Comparison of ENCODE assay signal across 15 cellular contexts in the genomic region with DNA sequence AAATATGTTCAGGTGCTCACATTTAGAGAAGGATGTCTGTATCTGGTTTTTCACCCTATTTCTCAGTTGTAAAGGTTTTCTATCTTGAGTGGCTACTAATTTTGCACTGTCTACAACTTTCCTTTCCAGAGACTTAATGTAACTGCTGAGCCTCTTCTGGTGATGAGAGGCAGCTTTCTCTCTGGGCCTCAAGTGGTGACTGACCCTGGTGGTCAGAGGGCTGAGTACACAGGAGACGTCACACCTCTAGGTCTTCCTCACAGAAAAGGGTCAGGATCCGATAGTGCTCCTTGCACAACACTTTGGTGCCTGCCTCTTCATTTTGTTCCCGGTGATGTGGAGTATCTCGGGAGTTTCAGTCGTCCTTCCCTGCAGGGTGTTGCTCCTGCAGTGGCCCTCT.
DNase-seq lines count a peak whose midpoint lies in the region; ATAC-seq and TF ChIP-seq lines count a peak whose summit lies in the region.
"Had no signal": no experiment of that assay in that cellular context is flagged by ENCODE, and none has a peak within 500 bp of the region (broad histone marks: within the 10 kb centered on the region; RNA-seq: fewer than 3 reads in every experiment).

No MANE protein-coding gene starts in this region.

- POLR2A ChIA-PET in WTC11 (lab: Charles Lee) = no interaction called here

- H3K9me3 ChIP-seq in upper lobe of right lung = no peaks in the 10 kb centered on the region
- H3K9me3 ChIP-seq in sigmoid colon = no peaks in the 10 kb centered on the region
- H3K9me3 ChIP-seq: BLaER1 treated with 17β-estradiol and CSF1 and Interleukin-3, amounts not matched to agents 10 nM and 100 nM; HAP-1 had no signal

- peaks cover 5% of the 10 kb centered on the region for H3K36me3 Mint-ChIP-seq in HFFc6 (ENCODE audit: low read depth)
- no peaks in the 10 kb centered on the region for H3K36me3 Mint-ChIP-seq in WTC11
- H3K36me3 Mint-ChIP-seq in osteocyte (ENCODE audit: unreplicated experiment) = peaks cover 4% of the 10 kb centered on the region
- H3K36me3 Mint-ChIP-seq: CD8-positive, alpha-beta T cell; IgD-negative memory B cell had no signal

- peak overlapping the region; percentile 32; the same call in 1 of the 2 replicates for H3K27ac Mint-ChIP-seq in HFFc6
- H3K27ac Mint-ChIP-seq in WTC11 = no peak overlapping the region
- H3K27ac Mint-ChIP-seq in osteocyte (ENCODE audit: unreplicated experiment) = peak overlapping the region; percentile 8
- H3K27ac Mint-ChIP-seq: B cell; CD8-positive, alpha-beta T cell; IgD-negative memory B cell had no signal

- ATAC-seq in WTC11 (peak; percentile 65), upper lobe of right lung (peak; percentile 19)
- ATAC-seq: CD8-positive, alpha-beta T cell had no signal

- intact Hi-C loops in upper lobe of right lung (cut with DNase I) (no loop called here), sigmoid colon (cut with DNase I) (no loop called here)

- H3K4me1 Mint-ChIP-seq in HFFc6 (ENCODE audit: low read depth) (peaks cover 63% of the 10 kb centered on the region), WTC11 (peaks cover 9% of the 10 kb centered on the region; the same call in 1 of the 2 replicates), osteocyte (ENCODE audit: unreplicated experiment) (peaks cover 81% of the 10 kb centered on the region)
- H3K4me1 Mint-ChIP-seq: B cell, IgD-negative memory B cell had no signal

- H3K36me3 ChIP-seq in upper lobe of right lung (no peaks in the 10 kb centered on the region), sigmoid colon (no peaks in the 10 kb centered on the region)
- H3K36me3 ChIP-seq: BLaER1 treated with 17β-estradiol and CSF1 and Interleukin-3, amounts not matched to agents 10 nM and 100 nM had no signal

- H3K27me3 ChIP-seq in upper lobe of right lung = no peaks in the 10 kb centered on the region
- no peaks in the 10 kb centered on the region for H3K27me3 ChIP-seq in sigmoid colon
- H3K27me3 ChIP-seq: BLaER1 treated with 17β-estradiol and CSF1 and Interleukin-3, amounts not matched to agents 10 nM and 100 nM had no signal

- DNase-seq in HFFc6 (no peak), WTC11 (ENCODE audit: low spot score) (no peak), osteocyte (ENCODE audit: extremely low spot score, unreplicated experiment) (no peak), upper lobe of right lung (no peak), HuH-7.5 (ENCODE audit: low spot score) (no peak), sigmoid colon (no peak)
- DNase-seq in effector CD4-positive, alpha-beta T cell = no peak
- DNase-seq: Calu3; CD8-positive, alpha-beta T cell; GF-D8 had no signal

- 82 to 89% methylated on average over 5 of the region's 5 CpGs for WGBS in sigmoid colon, 2 donors

- TF ChIP-seq POLR2A in sigmoid colon (IDR thresholded peaks at IDR 0.05) = no peak

- H3K27me3 Mint-ChIP-seq in HFFc6 (ENCODE audit: insufficient read depth) (no peaks in the 10 kb centered on the region; the same call in 1 of the 2 replicates), WTC11 (ENCODE audit: low read depth) (no peaks in the 10 kb centered on the region), osteocyte (ENCODE audit: unreplicated experiment) (no peaks in the 10 kb centered on the region)
- H3K27me3 Mint-ChIP-seq: B cell, IgD-negative memory B cell had no signal

- CTCF ChIA-PET in WTC11 (lab: Charles Lee) = no interaction called here

- H3K4me3 Mint-ChIP-seq in HFFc6 (no peak overlapping the region), WTC11 (no peak overlapping the region), osteocyte (ENCODE audit: unreplicated experiment) (no peak overlapping the region)
- H3K4me3 Mint-ChIP-seq: B cell; CD8-positive, alpha-beta T cell; IgD-negative memory B cell had no signal

- no peak for TF ChIP-seq CTCF in HFFc6 (IDR thresholded peaks at IDR 0.05)
- TF ChIP-seq CTCF in WTC11 (IDR thresholded peaks at IDR 0.05) = no peak
- no peak for TF ChIP-seq CTCF in osteocyte (IDR thresholded peaks at IDR 0.05)
- no peak for TF ChIP-seq CTCF in upper lobe of right lung (IDR thresholded peaks at IDR 0.05)
- TF ChIP-seq CTCF in sigmoid colon (IDR thresholded peaks at IDR 0.05) = no peak

- H3K9me3 Mint-ChIP-seq in HFFc6 (no peaks in the 10 kb centered on the region), WTC11 (no peaks in the 10 kb centered on the region), osteocyte (ENCODE audit: unreplicated experiment) (peaks cover 5% of the 10 kb centered on the region)
- H3K9me3 Mint-ChIP-seq: CD8-positive, alpha-beta T cell had no signal

- H3K4me1 ChIP-seq in upper lobe of right lung = no peaks in the 10 kb centered on the region
- H3K4me1 ChIP-seq in sigmoid colon = peaks cover 0 to 8% (median 0%) of the 10 kb centered on the region in 4 donors
- H3K4me1 ChIP-seq: BLaER1 treated with 17β-estradiol and CSF1 and Interleukin-3, amounts not matched to agents 10 nM and 100 nM; HAP-1 had no signal

- H3K27ac ChIP-seq in upper lobe of right lung = no peak overlapping the region
- H3K27ac ChIP-seq in sigmoid colon = no peak overlapping the region
- H3K27ac ChIP-seq: BLaER1 treated with 17β-estradiol and CSF1 and Interleukin-3, amounts not matched to agents 10 nM and 100 nM; HL-60 had no signal

- no peak for TF ChIP-seq EP300 in sigmoid colon (IDR thresholded peaks at IDR 0.05)

- H3K4me3 ChIP-seq in upper lobe of right lung (no peak overlapping the region), sigmoid colon (no peak overlapping the region)
- H3K4me3 ChIP-seq: BLaER1 treated with 17β-estradiol and CSF1 and Interleukin-3, amounts not matched to agents 10 nM and 100 nM; HAP-1 had no signal

TF ChIP-seq in WTC11, 78 proteins besides CTCF, POLR2A, EP300 and RAD21:
- TF ChIP-seq, protein P1, sequence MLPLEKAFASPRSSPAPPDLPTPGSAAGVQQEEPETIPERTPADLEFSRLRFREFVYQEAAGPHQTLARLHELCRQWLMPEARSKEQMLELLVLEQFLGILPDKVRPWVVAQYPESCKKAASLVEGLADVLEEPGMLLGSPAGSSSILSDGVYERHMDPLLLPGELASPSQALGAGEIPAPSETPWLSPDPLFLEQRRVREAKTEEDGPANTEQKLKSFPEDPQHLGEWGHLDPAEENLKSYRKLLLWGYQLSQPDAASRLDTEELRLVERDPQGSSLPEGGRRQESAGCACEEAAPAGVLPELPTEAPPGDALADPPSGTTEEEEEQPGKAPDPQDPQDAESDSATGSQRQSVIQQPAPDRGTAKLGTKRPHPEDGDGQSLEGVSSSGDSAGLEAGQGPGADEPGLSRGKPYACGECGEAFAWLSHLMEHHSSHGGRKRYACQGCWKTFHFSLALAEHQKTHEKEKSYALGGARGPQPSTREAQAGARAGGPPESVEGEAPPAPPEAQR (CRISPR knock-in tag; IDR thresholded peaks at IDR 0.05) = no peak
- TF ChIP-seq TEAD1 (CRISPR knock-in tag; IDR thresholded peaks at IDR 0.05) = no peak
- TF ChIP-seq, protein P2, sequence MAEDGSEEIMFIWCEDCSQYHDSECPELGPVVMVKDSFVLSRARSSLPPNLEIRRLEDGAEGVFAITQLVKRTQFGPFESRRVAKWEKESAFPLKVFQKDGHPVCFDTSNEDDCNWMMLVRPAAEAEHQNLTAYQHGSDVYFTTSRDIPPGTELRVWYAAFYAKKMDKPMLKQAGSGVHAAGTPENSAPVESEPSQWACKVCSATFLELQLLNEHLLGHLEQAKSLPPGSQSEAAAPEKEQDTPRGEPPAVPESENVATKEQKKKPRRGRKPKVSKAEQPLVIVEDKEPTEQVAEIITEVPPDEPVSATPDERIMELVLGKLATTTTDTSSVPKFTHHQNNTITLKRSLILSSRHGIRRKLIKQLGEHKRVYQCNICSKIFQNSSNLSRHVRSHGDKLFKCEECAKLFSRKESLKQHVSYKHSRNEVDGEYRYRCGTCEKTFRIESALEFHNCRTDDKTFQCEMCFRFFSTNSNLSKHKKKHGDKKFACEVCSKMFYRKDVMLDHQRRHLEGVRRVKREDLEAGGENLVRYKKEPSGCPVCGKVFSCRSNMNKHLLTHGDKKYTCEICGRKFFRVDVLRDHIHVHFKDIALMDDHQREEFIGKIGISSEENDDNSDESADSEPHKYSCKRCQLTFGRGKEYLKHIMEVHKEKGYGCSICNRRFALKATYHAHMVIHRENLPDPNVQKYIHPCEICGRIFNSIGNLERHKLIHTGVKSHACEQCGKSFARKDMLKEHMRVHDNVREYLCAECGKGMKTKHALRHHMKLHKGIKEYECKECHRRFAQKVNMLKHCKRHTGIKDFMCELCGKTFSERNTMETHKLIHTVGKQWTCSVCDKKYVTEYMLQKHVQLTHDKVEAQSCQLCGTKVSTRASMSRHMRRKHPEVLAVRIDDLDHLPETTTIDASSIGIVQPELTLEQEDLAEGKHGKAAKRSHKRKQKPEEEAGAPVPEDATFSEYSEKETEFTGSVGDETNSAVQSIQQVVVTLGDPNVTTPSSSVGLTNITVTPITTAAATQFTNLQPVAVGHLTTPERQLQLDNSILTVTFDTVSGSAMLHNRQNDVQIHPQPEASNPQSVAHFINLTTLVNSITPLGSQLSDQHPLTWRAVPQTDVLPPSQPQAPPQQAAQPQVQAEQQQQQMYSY (CRISPR knock-in tag; IDR thresholded peaks at IDR 0.05) = no peak
- TF ChIP-seq SMAD4 (CRISPR knock-in tag; IDR thresholded peaks at IDR 0.05) = no peak
- TF ChIP-seq SOX15 (CRISPR knock-in tag; IDR thresholded peaks at IDR 0.05) = no peak
- TF ChIP-seq JAZF1 (CRISPR knock-in tag; IDR thresholded peaks at IDR 0.05) = no peak
- TF ChIP-seq, protein P3, sequence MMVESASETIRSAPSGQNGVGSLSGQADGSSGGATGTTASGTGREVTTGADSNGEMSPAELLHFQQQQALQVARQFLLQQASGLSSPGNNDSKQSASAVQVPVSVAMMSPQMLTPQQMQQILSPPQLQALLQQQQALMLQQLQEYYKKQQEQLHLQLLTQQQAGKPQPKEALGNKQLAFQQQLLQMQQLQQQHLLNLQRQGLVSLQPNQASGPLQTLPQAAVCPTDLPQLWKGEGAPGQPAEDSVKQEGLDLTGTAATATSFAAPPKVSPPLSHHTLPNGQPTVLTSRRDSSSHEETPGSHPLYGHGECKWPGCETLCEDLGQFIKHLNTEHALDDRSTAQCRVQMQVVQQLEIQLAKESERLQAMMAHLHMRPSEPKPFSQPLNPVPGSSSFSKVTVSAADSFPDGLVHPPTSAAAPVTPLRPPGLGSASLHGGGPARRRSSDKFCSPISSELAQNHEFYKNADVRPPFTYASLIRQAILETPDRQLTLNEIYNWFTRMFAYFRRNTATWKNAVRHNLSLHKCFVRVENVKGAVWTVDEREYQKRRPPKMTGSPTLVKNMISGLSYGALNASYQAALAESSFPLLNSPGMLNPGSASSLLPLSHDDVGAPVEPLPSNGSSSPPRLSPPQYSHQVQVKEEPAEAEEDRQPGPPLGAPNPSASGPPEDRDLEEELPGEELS (CRISPR knock-in tag; IDR thresholded peaks at IDR 0.05) = no peak
